In genomic region chr5:172957458-172957857, GRCh38 we compare ENCODE assay signal across 11 cellular contexts. TPM values are rescaled to one million over a fixed set of nuclear protein-coding genes. Genes with fewer than 3 reads are reported as not detected.
DNase-seq lines count a peak whose midpoint lies in the region; ATAC-seq and TF ChIP-seq lines count a peak whose summit lies in the region.
"Had no signal": no experiment of that assay in that cellular context is flagged by ENCODE, and none has a peak within 500 bp of the region (broad histone marks: within the 10 kb centered on the region; RNA-seq: fewer than 3 reads in every experiment).

No MANE protein-coding gene starts in this region.

- DNase-seq in DMS53 (lab: John Stamatoyannopoulos, UW) (peak; percentile 27), DMS53 treated with DMSO at 0.1 percent for 48 hours (lab: John Stamatoyannopoulos, UW; ENCODE audit: unreplicated experiment) (no peak), neural progenitor cell (ENCODE audit: low spot score) (no peak), GDM1 (lab: John Stamatoyannopoulos, UW) (no peak), cortex of kidney (lab: John Stamatoyannopoulos, UW) (no peak)
- DNase-seq in central memory CD8-positive, alpha-beta T cell (ENCODE audit: low spot score in 2 of 2): no peak
- DNase-seq in activated effector memory CD4-positive, alpha-beta T cell treated with Interleukin-2 at 50 U/mL for 16 hours: no peak
- DNase-seq: effector CD8-positive, alpha-beta T cell; kidney glomerular epithelial cell; NCI-H1105 treated with DMSO at 0.1 percent for 48 hours had no signal

- H3K9me3 ChIP-seq in HEK293 (ENCODE audit: control insufficient read depth, insufficient read depth, low read depth, low read length) (no peaks in the 10 kb centered on the region), neural progenitor cell (ENCODE audit: low read depth) (no peaks in the 10 kb centered on the region)

- no peak overlapping the region for H3K27ac ChIP-seq in HEK293 (ENCODE audit: extremely low read depth, low read depth, low read length)
- no peak overlapping the region for H3K27ac ChIP-seq in neural progenitor cell

- H3K4me1 ChIP-seq in HEK293 (ENCODE audit: control insufficient read depth, insufficient read depth, low read length): peaks cover 2% of the 10 kb centered on the region; the same call in 1 of the 2 replicates
- peaks cover 3% of the 10 kb centered on the region for H3K4me1 ChIP-seq in neural progenitor cell

- no peak overlapping the region for H3K4me3 ChIP-seq in HEK293 (ENCODE audit: low read depth, low read length)
- no peak overlapping the region for H3K4me3 ChIP-seq in neural progenitor cell

- H3K79me2 ChIP-seq in neural progenitor cell (ENCODE audit: low read depth): peaks cover 12% of the 10 kb centered on the region

- H2AFZ ChIP-seq in neural progenitor cell (replicated peaks): no peak overlapping the region

- H3K9ac ChIP-seq in neural progenitor cell: no peak overlapping the region

- peak overlapping the region; percentile 26 for H3K4me3 Mint-ChIP-seq in central memory CD8-positive, alpha-beta T cell
- H3K4me3 Mint-ChIP-seq in neural progenitor cell: peak overlapping the region; percentile 31

- H3K36me3 Mint-ChIP-seq in central memory CD8-positive, alpha-beta T cell (ENCODE audit: insufficient read depth): peaks cover 19% of the 10 kb centered on the region
- peaks cover 2% of the 10 kb centered on the region for H3K36me3 Mint-ChIP-seq in neural progenitor cell

- H4K20me1 ChIP-seq in neural progenitor cell (ENCODE audit: low read depth): no peaks in the 10 kb centered on the region

- TF ChIP-seq CTCF in HEK293 (tag by site-specific recombination; IDR thresholded peaks at IDR 0.05): no peak
- TF ChIP-seq CTCF in neural progenitor cell (IDR thresholded peaks at IDR 0.05): no peak

- peaks cover 21% of the 10 kb centered on the region for H3K27me3 ChIP-seq in neural progenitor cell

- no peaks in the 10 kb centered on the region for H3K9me3 Mint-ChIP-seq in central memory CD8-positive, alpha-beta T cell
- no peaks in the 10 kb centered on the region for H3K9me3 Mint-ChIP-seq in neural progenitor cell

- H3F3A ChIP-seq in neural progenitor cell (ENCODE audit: low read depth): peaks cover 7% of the 10 kb centered on the region

- CTCF ChIA-PET in HEK293 (lab: Yijun Ruan, JAX): interaction anchor here (1.2 kb wide), 1 partner anchor 18 kb away, joined by 3 read pairs; no protein-coding TSS in a partner anchor

- no peaks in the 10 kb centered on the region for H3K27me3 Mint-ChIP-seq in central memory CD8-positive, alpha-beta T cell
- peaks cover 2% of the 10 kb centered on the region for H3K27me3 Mint-ChIP-seq in neural progenitor cell (ENCODE audit: insufficient read depth, low read depth)

- peaks cover 27% of the 10 kb centered on the region for H3K4me1 Mint-ChIP-seq in central memory CD8-positive, alpha-beta T cell
- H3K4me1 Mint-ChIP-seq in neural progenitor cell: peaks cover 13% of the 10 kb centered on the region

- POLR2A ChIA-PET in HEK293 (lab: Yijun Ruan, JAX): no interaction called here

- no peak overlapping the region for H3K4me2 ChIP-seq in neural progenitor cell

- no peak for ATAC-seq in central memory CD8-positive, alpha-beta T cell (replicated peaks; ENCODE audit: extremely low read depth, poor library complexity, severe bottlenecking)

- H3K36me3 ChIP-seq in HEK293 (ENCODE audit: control insufficient read depth in 2 of 2, insufficient read depth in 1 of 2, low read length in 2 of 2) (peaks cover 0 to 17% of the 10 kb centered on the region in 2 experiments; a peak in 1 of 3 replicates), neural progenitor cell (no peaks in the 10 kb centered on the region)

- no peak overlapping the region for H3K27ac Mint-ChIP-seq in central memory CD8-positive, alpha-beta T cell (ENCODE audit: low read depth)
- no peak overlapping the region for H3K27ac Mint-ChIP-seq in neural progenitor cell

TF ChIP-seq in HEK293, 187 proteins besides CTCF, POLR2A, EP300 and RAD21:
- TF ChIP-seq ATF2 (tag by site-specific recombination; IDR thresholded peaks at IDR 0.05; ENCODE audit: low read depth) (no peak), ZNF24 (tag by site-specific recombination; IDR thresholded peaks at IDR 0.05) (peak; percentile 79; the same call in 1 of the 2 replicates), ZNF175 (tag by site-specific recombination; IDR thresholded peaks at IDR 0.05) (no peak), ZNF510 (tag by site-specific recombination; IDR thresholded peaks at IDR 0.05; ENCODE audit: insufficient replicate concordance) (no peak)

RNA-seq across cellular contexts. Expression of gene RPL26L1, which starts 1.8 kb away (rescaled TPM):
- total RNA-seq in neural progenitor cell (ENCODE audit: low replicate concordance): 55.7 and 99.3 TPM in 2 replicates

RNA-seq across cellular contexts. Expression of gene ATP6V0E1, which starts 26.1 kb away (rescaled TPM):
- 43.7 and 72.4 TPM in 2 replicates for total RNA-seq in neural progenitor cell (ENCODE audit: low replicate concordance)
